ENCODE assay signal across 15 cellular contexts in genomic region chr14:99671230-99672224, GRCh38. TPM values are rescaled to one million over a fixed set of nuclear protein-coding genes. Genes with fewer than 3 reads are reported as not detected.
DNase-seq lines count a peak whose midpoint lies in the region; ATAC-seq and TF ChIP-seq lines count a peak whose summit lies in the region.
"Had no signal": no experiment of that assay in that cellular context is flagged by ENCODE, and none has a peak within 500 bp of the region (broad histone marks: within the 10 kb centered on the region; RNA-seq: fewer than 3 reads in every experiment).

No MANE protein-coding gene starts in this region.

- H3K27ac ChIP-seq in dorsolateral prefrontal cortex = peak overlapping the region in 24 of 59 donors; percentile 4 to 75 (median 47)
- peak overlapping the region in 1 of 2 donors; percentile 4 for H3K27ac ChIP-seq in liver (ENCODE audit: low read depth in 1 of 2, low read length in 2 of 2)
- H3K27ac ChIP-seq in body of pancreas = no peak overlapping the region
- H3K27ac ChIP-seq: C4-2B, left ventricle myocardium inferior had no signal

- peaks cover 3% of the 10 kb centered on the region for H3K27me3 Mint-ChIP-seq in HFFc6 (ENCODE audit: insufficient read depth)

- H3K4me1 ChIP-seq in liver (ENCODE audit: control insufficient read depth in 4 of 4, insufficient read depth in 4 of 4, low read length in 3 of 4) (peaks cover 2 to 18% (median 13%) of the 10 kb centered on the region in 4 donors), body of pancreas (no peaks in the 10 kb centered on the region)
- H3K4me1 ChIP-seq: left ventricle myocardium inferior had no signal

- 63% methylated on average over 20 of the region's 20 CpGs for WGBS in liver
- 72 to 76% methylated on average over 20 of the region's 20 CpGs for WGBS in body of pancreas, 2 donors

- H3K4me3 ChIP-seq in dorsolateral prefrontal cortex = peak overlapping the region in 1 of 59 donors; percentile 4
- no peak overlapping the region for H3K4me3 ChIP-seq in liver (ENCODE audit: low read depth in 1 of 3, low read length in 3 of 3)
- H3K4me3 ChIP-seq in body of pancreas = no peak overlapping the region
- H3K4me3 ChIP-seq: left ventricle myocardium inferior had no signal

- H3K27ac Mint-ChIP-seq in HFFc6 = peak overlapping the region; percentile 84
- H3K27ac Mint-ChIP-seq: activated naive CD4-positive, alpha-beta T cell treated with anti-CD3 and anti-CD28 coated beads, Interleukin-2, amount 50 U/mL, for 24 hours; stimulated activated naive CD8-positive, alpha-beta T cell treated with anti-CD3 and anti-CD28 coated beads, Interleukin-15, Interleukin-2, amounts not matched to agents 100 ng/mL and 50 ng/mL, for 24 hours had no signal

- no peaks in the 10 kb centered on the region for H3K27me3 ChIP-seq in dorsolateral prefrontal cortex
- no peaks in the 10 kb centered on the region for H3K27me3 ChIP-seq in liver (ENCODE audit: control insufficient read depth in 4 of 4, insufficient read depth in 4 of 4, low read length in 3 of 4)
- H3K27me3 ChIP-seq in body of pancreas = no peaks in the 10 kb centered on the region

- no peaks in the 10 kb centered on the region for H3K36me3 ChIP-seq in liver (ENCODE audit: control insufficient read depth in 4 of 4, insufficient read depth in 3 of 4, low read depth in 1 of 4, low read length in 3 of 4)
- H3K36me3 ChIP-seq in body of pancreas (replicated peaks in 1 of 2; ENCODE audit: insufficient read depth in 1 of 2, low read depth in 2 of 2) = no peaks in the 10 kb centered on the region

- no peak for TF ChIP-seq RAD21 in liver (IDR thresholded peaks at IDR 0.05)

- TF ChIP-seq CTCF in HFFc6 (IDR thresholded peaks at IDR 0.05) (no peak), dorsolateral prefrontal cortex (IDR thresholded peaks at IDR 0.05 in 54 of 56, conservative IDR thresholded peaks at IDR 0.05 in 2 of 56; ENCODE audit: low read depth in 1 of 56, partially characterized antibody in 56 of 56) (no peak), liver (IDR thresholded peaks at IDR 0.05; ENCODE audit: low read depth, low read length, missing input control) (no peak), body of pancreas (IDR thresholded peaks at IDR 0.05) (no peak)

- no peaks in the 10 kb centered on the region for H3K36me3 Mint-ChIP-seq in HFFc6 (ENCODE audit: low read depth)
- H3K36me3 Mint-ChIP-seq: activated naive CD4-positive, alpha-beta T cell treated with anti-CD3 and anti-CD28 coated beads, Interleukin-2, amount 50 U/mL, for 24 hours had no signal

- H3K9me3 ChIP-seq in liver (ENCODE audit: control insufficient read depth in 4 of 4, low read length in 3 of 4) (no peaks in the 10 kb centered on the region), body of pancreas (no peaks in the 10 kb centered on the region)
- H3K9me3 ChIP-seq: left ventricle myocardium inferior had no signal

- H3K9me3 Mint-ChIP-seq in HFFc6 = no peaks in the 10 kb centered on the region
- H3K9me3 Mint-ChIP-seq: activated CD4-positive, alpha-beta memory T cell treated with anti-CD3 and anti-CD28 coated beads, Interleukin-2, amount 10 ng/mL, durations not matched to agents 7 days and 5 days; activated naive CD4-positive, alpha-beta T cell treated with anti-CD3 and anti-CD28 coated beads, Interleukin-2, amount 50 U/mL, for 24 hours; stimulated activated naive CD8-positive, alpha-beta T cell treated with anti-CD3 and anti-CD28 coated beads, Interleukin-15, Interleukin-2, amounts not matched to agents 100 ng/mL and 50 ng/mL, for 24 hours had no signal

- DNase-seq in HFFc6 (no peak), dorsolateral prefrontal cortex (peak in 8 of 10 donors; percentile 37 to 83 (median 54)), putamen (ENCODE audit: low spot score) (peak; percentile 73), body of pancreas (no peak), EL (no peak), NK-92 (lab: John Stamatoyannopoulos, UW; ENCODE audit: unreplicated experiment) (no peak), erythroblast (lab: John Stamatoyannopoulos, UW) (no peak)
- DNase-seq: left ventricle myocardium inferior; stimulated activated CD4-positive, alpha-beta T cell treated with anti-CD3 and anti-CD28 coated beads, Interleukin-4, amount 100 ng/mL, for 24 hours had no signal

- H3K4me3 Mint-ChIP-seq in HFFc6 = peak overlapping the region; percentile 38; the same call in 1 of the 2 replicates
- H3K4me3 Mint-ChIP-seq: activated CD4-positive, alpha-beta memory T cell treated with anti-CD3 and anti-CD28 coated beads, Interleukin-2, amount 10 ng/mL, durations not matched to agents 7 days and 5 days; activated naive CD4-positive, alpha-beta T cell treated with anti-CD3 and anti-CD28 coated beads, Interleukin-2, amount 50 U/mL, for 24 hours; stimulated activated naive CD8-positive, alpha-beta T cell treated with anti-CD3 and anti-CD28 coated beads, Interleukin-15, Interleukin-2, amounts not matched to agents 100 ng/mL and 50 ng/mL, for 24 hours had no signal

- no peak for ATAC-seq in body of pancreas
- ATAC-seq: Right ventricle myocardium inferior had no signal

- no peak overlapping the region for H3K9ac ChIP-seq in liver (ENCODE audit: low read depth in 1 of 2, low read length in 2 of 2)

- intact Hi-C loops in dorsolateral prefrontal cortex (cut with DNase I) (no loop called here), body of pancreas (cut with DNase I) (no loop called here)

- H3K4me1 Mint-ChIP-seq in HFFc6 (ENCODE audit: low read depth) = peaks cover 31% of the 10 kb centered on the region
- H3K4me1 Mint-ChIP-seq: activated naive CD4-positive, alpha-beta T cell treated with anti-CD3 and anti-CD28 coated beads, Interleukin-2, amount 50 U/mL, for 24 hours had no signal

- no peak for TF ChIP-seq POLR2A in body of pancreas (IDR thresholded peaks at IDR 0.05)
- no peak for TF ChIP-seq POLR2A in erythroblast (IDR thresholded peaks at IDR 0.05; ENCODE audit: low read length)

TF ChIP-seq in liver, 16 proteins besides CTCF, POLR2A, EP300 and RAD21:
- TF ChIP-seq SP1 (IDR thresholded peaks at IDR 0.05) (peak; percentile 76), HNF4G (IDR thresholded peaks at IDR 0.05) (peak; percentile 71), FOXA2 (IDR thresholded peaks at IDR 0.05) (no peak), REST (IDR thresholded peaks at IDR 0.05) (no peak), HNF4A (conservative IDR thresholded peaks at IDR 0.05) (peak; percentile 86 to 88), RXRA (IDR thresholded peaks at IDR 0.05) (peak; percentile 8 to 23), YY1 (IDR thresholded peaks at IDR 0.05) (peak; percentile 34)
TF ChIP-seq in liver: peak in this region for 5.

RNA-seq across cellular contexts. Expression of gene CYP46A1, which starts 12.6 kb away (rescaled TPM):
- total RNA-seq in HFFc6 (2021; fragmentation: NEBNext Ultra II Directional; extraction: Animal tissue kit (Norgen Biotek cat#: 25700)) = under 1 TPM; 0.28 to 0.62 (median 0.49) TPM
- total RNA-seq in dorsolateral prefrontal cortex (100 to 1,000 TPM in 17 of 120 experiments, 10 to 100 TPM in 103; 26.0 to 165 (median 81.5) TPM), liver (under 1 TPM; 0.14 to 0.92 TPM), body of pancreas (1 to 10 TPM; 1.3 to 4.9 TPM)
- polyA plus RNA-seq in liver = under 1 TPM; 0.43 to 0.53 TPM

RNA-seq across cellular contexts. Expression of gene HHIPL1, which starts 26.6 kb away (rescaled TPM):
- total RNA-seq in HFFc6 (2021; fragmentation: NEBNext Ultra II Directional; extraction: Animal tissue kit (Norgen Biotek cat#: 25700)) = 1 to 10 TPM in 5 of 6 experiments, under 1 TPM in 1; 0.99 to 2.8 (median 1.3) TPM
- total RNA-seq in dorsolateral prefrontal cortex (10 to 100 TPM in 118 of 120 experiments, 1 to 10 TPM in 2; 8.6 to 35.8 (median 18.2) TPM), liver (1 to 10 TPM; 1.0 to 1.7 TPM), body of pancreas (under 1 TPM; under 0.01 to 0.26 TPM)
- polyA plus RNA-seq in liver = under 1 TPM; 0.96 to 0.99 TPM

Comparison
In these comparisons a context has a peak if more than half of its experiments do, and no peak if none do; other contexts are left out.
1. DNase-seq: peak in dorsolateral prefrontal cortex (8 of 10) and putamen (single experiment); none in HFFc6 (single experiment), body of pancreas (0 of 4), EL (single experiment), NK-92 (single experiment) and erythroblast (0 of 2).
2. RNA of gene CYP46A1, which starts 12.6 kb away (total RNA-seq): 26.0 to 165 TPM in dorsolateral prefrontal cortex; 1.3 to 4.9 TPM in body of pancreas, 0.14 to 0.92 TPM in liver and 0.28 to 0.62 TPM in HFFc6; every median in the first group is over 4 times any median in the second.